ENCODE assay signal across 17 cellular contexts in genomic region chr17:83179378-83179777, GRCh38.
DNase-seq lines count a peak whose midpoint lies in the region; ATAC-seq and TF ChIP-seq lines count a peak whose summit lies in the region.
"Had no signal": no experiment of that assay in that cellular context is flagged by ENCODE, and none has a peak within 500 bp of the region (broad histone marks: within the 10 kb centered on the region; RNA-seq: fewer than 3 reads in every experiment).

No MANE protein-coding gene starts in this region.

- no peaks in the 10 kb centered on the region for H3K79me2 ChIP-seq in neural progenitor cell (ENCODE audit: low read depth)
- H3K79me2 ChIP-seq: parathyroid adenoma had no signal

- no peaks in the 10 kb centered on the region for H4K20me1 ChIP-seq in neural progenitor cell (ENCODE audit: low read depth)

- H3F3A ChIP-seq in neural progenitor cell (ENCODE audit: low read depth), result no peaks in the 10 kb centered on the region

- H3K4me1 Mint-ChIP-seq in neural progenitor cell, result peaks cover 18% of the 10 kb centered on the region

- H3K27ac ChIP-seq in neural progenitor cell, result no peak overlapping the region
- H3K27ac ChIP-seq: parathyroid adenoma had no signal

- H3K27ac Mint-ChIP-seq in neural progenitor cell, result peak overlapping the region; percentile 74
- H3K27ac Mint-ChIP-seq: activated CD8-positive, alpha-beta T cell treated with anti-CD3 and anti-CD28 coated beads, Interleukin-2, amount 10 ng/mL, durations not matched to agents 7 days and 5 days; CD4-positive, CD25-positive, alpha-beta regulatory T cell; effector memory CD8-positive, alpha-beta T cell had no signal

- H3K27me3 ChIP-seq in BE2C, result no peaks in the 10 kb centered on the region
- no peaks in the 10 kb centered on the region for H3K27me3 ChIP-seq in neural progenitor cell
- H3K27me3 ChIP-seq: stomach had no signal

- no peak overlapping the region for H3K9ac ChIP-seq in neural progenitor cell
- H3K9ac ChIP-seq: parathyroid adenoma, SK-N-SH had no signal

- H3K9me3 ChIP-seq in BE2C, result no peaks in the 10 kb centered on the region
- no peaks in the 10 kb centered on the region for H3K9me3 ChIP-seq in neural progenitor cell (ENCODE audit: low read depth)
- H3K9me3 ChIP-seq: SK-N-SH, stomach had no signal

- no peaks in the 10 kb centered on the region; the same call in 1 of the 2 replicates for H3K4me1 ChIP-seq in BE2C
- peaks cover 3% of the 10 kb centered on the region for H3K4me1 ChIP-seq in neural progenitor cell

- DNase-seq in NCI-H1105 (lab: John Stamatoyannopoulos, UW) (peak; percentile 57), NCI-H1105 treated with DMSO at 0.1 percent for 48 hours (lab: John Stamatoyannopoulos, UW) (no peak), BE2C (peak; percentile 2), dermis microvascular lymphatic vessel endothelial cell (ENCODE audit: low read depth in 2 of 2) (peak; percentile 77 to 90), neural progenitor cell (ENCODE audit: low spot score) (no peak), cortex of kidney (lab: John Stamatoyannopoulos, UW) (no peak)
- DNase-seq: CD4-positive, CD25-positive, alpha-beta regulatory T cell; effector memory CD8-positive, alpha-beta T cell; immature natural killer cell; IMR-90; SK-N-SH; stimulated activated CD4-positive, alpha-beta T cell treated with anti-CD3 and anti-CD28 coated beads, Interleukin-12 subunit alpha, Interleukin-12 subunit beta, amount 100 ng/mL, for 4 hours; stomach had no signal

- TF ChIP-seq CTCF in BE2C (IDR thresholded peaks at IDR 0.05; ENCODE audit: low read depth, low read length) (no peak), neural progenitor cell (IDR thresholded peaks at IDR 0.05) (no peak)

- no peak overlapping the region for H3K4me2 ChIP-seq in neural progenitor cell
- H3K4me2 ChIP-seq: SK-N-SH had no signal

- H3K4me3 Mint-ChIP-seq in neural progenitor cell, result no peak overlapping the region
- H3K4me3 Mint-ChIP-seq: activated CD8-positive, alpha-beta T cell treated with anti-CD3 and anti-CD28 coated beads, Interleukin-2, amount 10 ng/mL, durations not matched to agents 7 days and 5 days; CD4-positive, CD25-positive, alpha-beta regulatory T cell; effector memory CD8-positive, alpha-beta T cell; immature natural killer cell had no signal

- ATAC-seq in GM21515 (IDR thresholded peaks at IDR 0.05; ENCODE audit: unreplicated experiment) (no peak), HG03457 (IDR thresholded peaks at IDR 0.05; ENCODE audit: unreplicated experiment) (no peak)
- ATAC-seq: activated CD8-positive, alpha-beta T cell treated with anti-CD3 and anti-CD28 coated beads, Interleukin-2, amount 10 ng/mL, durations not matched to agents 7 days and 5 days; effector memory CD8-positive, alpha-beta T cell had no signal

- H3K4me3 ChIP-seq in BE2C (ENCODE audit: low read depth, low read length), result no peak overlapping the region
- no peak overlapping the region for H3K4me3 ChIP-seq in neural progenitor cell
- H3K4me3 ChIP-seq: stomach had no signal

- H3K27me3 Mint-ChIP-seq in neural progenitor cell (ENCODE audit: insufficient read depth, low read depth), result peaks cover 10% of the 10 kb centered on the region
- H3K27me3 Mint-ChIP-seq: effector memory CD8-positive, alpha-beta T cell had no signal

- H3K36me3 ChIP-seq in BE2C (no peaks in the 10 kb centered on the region), neural progenitor cell (no peaks in the 10 kb centered on the region)
- H3K36me3 ChIP-seq: stomach had no signal

- H3K9me3 Mint-ChIP-seq in neural progenitor cell, result no peaks in the 10 kb centered on the region
- H3K9me3 Mint-ChIP-seq: effector memory CD8-positive, alpha-beta T cell; immature natural killer cell had no signal

- no peak overlapping the region for H2AFZ ChIP-seq in neural progenitor cell (replicated peaks)
- H2AFZ ChIP-seq: parathyroid adenoma had no signal

- H3K36me3 Mint-ChIP-seq in neural progenitor cell, result no peaks in the 10 kb centered on the region
- H3K36me3 Mint-ChIP-seq: CD4-positive, CD25-positive, alpha-beta regulatory T cell; immature natural killer cell had no signal

Comparison
In these comparisons a context has a peak if more than half of its experiments do, and no peak if none do; other contexts are left out.
1. DNase-seq: peak in NCI-H1105 (single experiment), BE2C (single experiment) and dermis microvascular lymphatic vessel endothelial cell (2 of 2); none in NCI-H1105 treated with DMSO at 0.1 percent for 48 hours (single experiment), neural progenitor cell (single experiment) and cortex of kidney (single experiment).